ENCODE assay signal across 10 cellular contexts in genomic region chr2:233990261-233990798, GRCh38.
A peak's percentile ranks its signal among the peaks of the same experiment; 100 is the strongest.
DNase-seq lines count a peak whose midpoint lies in the region; ATAC-seq and TF ChIP-seq lines count a peak whose summit lies in the region.
"Had no signal": no experiment of that assay in that cellular context is flagged by ENCODE, and none has a peak within 500 bp of the region (broad histone marks: within the 10 kb centered on the region; RNA-seq: fewer than 3 reads in every experiment).

No MANE protein-coding gene starts in this region.

- H3K4me3 Mint-ChIP-seq in CD8-positive, alpha-beta memory T cell: peak overlapping the region; percentile 10 to 67 (median 62)
- peak overlapping the region; percentile 25 for H3K4me3 Mint-ChIP-seq in activated CD4-positive, alpha-beta T cell treated with anti-CD3 and anti-CD28 coated beads, Interleukin-2, amount 10 ng/mL, durations not matched to agents 24 days and 14 days
- H3K4me3 Mint-ChIP-seq: dendritic cell treated with granulocyte-macrophage colony-stimulating factor and Interleukin-4, amounts not matched to agents 40 ng/mL and 50 ng/mL, for 4 days; type B pancreatic cell had no signal

- intact Hi-C loops in activated CD4-positive, alpha-beta T cell treated with anti-CD3 and anti-CD28 coated beads, Interleukin-2, amount 10 ng/mL, durations not matched to agents 24 days and 14 days (cut with micrococcal nuclease): loop anchor here (2.0 to 5.0 kb wide), 2 partner anchors 42 to 302 kb away; no protein-coding TSS in a partner anchor

- TF ChIP-seq CTCF in liver (IDR thresholded peaks at IDR 0.05; ENCODE audit: low read depth, low read length, missing input control): no peak
- TF ChIP-seq CTCF in smooth muscle cell (IDR thresholded peaks at IDR 0.05; ENCODE audit: borderline replicate concordance, insufficient read depth, poor library complexity, severe bottlenecking): no peak

- no peaks in the 10 kb centered on the region for H3K27me3 Mint-ChIP-seq in CD8-positive, alpha-beta memory T cell
- peaks cover 18% of the 10 kb centered on the region for H3K27me3 Mint-ChIP-seq in activated CD4-positive, alpha-beta T cell treated with anti-CD3 and anti-CD28 coated beads, Interleukin-2, amount 10 ng/mL, durations not matched to agents 24 days and 14 days

- peak overlapping the region; percentile 61 to 95 (median 83) for H3K27ac Mint-ChIP-seq in CD8-positive, alpha-beta memory T cell
- H3K27ac Mint-ChIP-seq in activated CD4-positive, alpha-beta T cell treated with anti-CD3 and anti-CD28 coated beads, Interleukin-2, amount 10 ng/mL, durations not matched to agents 24 days and 14 days: peak overlapping the region; percentile 27
- H3K27ac Mint-ChIP-seq: dendritic cell treated with granulocyte-macrophage colony-stimulating factor and Interleukin-4, amounts not matched to agents 40 ng/mL and 50 ng/mL, for 4 days; type B pancreatic cell had no signal

- POLR2A ChIA-PET in CD8-positive, alpha-beta memory T cell (lab: Charles Lee): interaction anchor here (0.6 to 1.1 kb wide), 3 partner anchors 147 to 304 kb away, joined by 3 to 7 read pairs (median 7); no protein-coding TSS in a partner anchor

- no peaks in the 10 kb centered on the region for H3F3A ChIP-seq in smooth muscle cell (ENCODE audit: low read depth)

- ATAC-seq in HG02840 (IDR thresholded peaks at IDR 0.05; ENCODE audit: low FRiP score, unreplicated experiment) (peak; percentile 70), GM18519 (IDR thresholded peaks at IDR 0.05; ENCODE audit: low FRiP score, unreplicated experiment) (no peak), HG03520 (IDR thresholded peaks at IDR 0.05; ENCODE audit: unreplicated experiment) (no peak)

- H3K4me3 ChIP-seq in CD8-positive, alpha-beta memory T cell (ENCODE audit: low read length): peak overlapping the region; percentile 29
- H3K4me3 ChIP-seq in liver (ENCODE audit: low read depth in 1 of 3, low read length in 3 of 3) (no peak overlapping the region), smooth muscle cell (no peak overlapping the region)

- H2AFZ ChIP-seq in smooth muscle cell (ENCODE audit: low read depth): no peak overlapping the region

- H3K9me3 Mint-ChIP-seq in CD8-positive, alpha-beta memory T cell: peaks cover 19 to 35% (median 25%) of the 10 kb centered on the region in 5 donors
- peaks cover 13% of the 10 kb centered on the region for H3K9me3 Mint-ChIP-seq in activated CD4-positive, alpha-beta T cell treated with anti-CD3 and anti-CD28 coated beads, Interleukin-2, amount 10 ng/mL, durations not matched to agents 24 days and 14 days
- H3K9me3 Mint-ChIP-seq: dendritic cell treated with granulocyte-macrophage colony-stimulating factor and Interleukin-4, amounts not matched to agents 40 ng/mL and 50 ng/mL, for 4 days; type B pancreatic cell had no signal

- peaks cover 16% of the 10 kb centered on the region for H3K9me3 ChIP-seq in CD8-positive, alpha-beta memory T cell (ENCODE audit: low read length)
- no peaks in the 10 kb centered on the region for H3K9me3 ChIP-seq in liver (ENCODE audit: control insufficient read depth in 4 of 4, low read length in 3 of 4)
- no peaks in the 10 kb centered on the region for H3K9me3 ChIP-seq in smooth muscle cell (replicated peaks; ENCODE audit: low read depth)

- CTCF ChIA-PET in CD8-positive, alpha-beta memory T cell (lab: Charles Lee): interaction anchor here (1.0 to 1.8 kb wide), 5 partner anchors 8 to 300 kb away, joined by 3 to 9 read pairs (median 4); no protein-coding TSS in a partner anchor

- H3K4me1 Mint-ChIP-seq in CD8-positive, alpha-beta memory T cell: peaks cover 70 to 72% (median 72%) of the 10 kb centered on the region in 3 donors
- H3K4me1 Mint-ChIP-seq in activated CD4-positive, alpha-beta T cell treated with anti-CD3 and anti-CD28 coated beads, Interleukin-2, amount 10 ng/mL, durations not matched to agents 24 days and 14 days: peaks cover 39% of the 10 kb centered on the region

- peak; percentile 52 to 86 (median 80) for DNase-seq in CD8-positive, alpha-beta memory T cell
- DNase-seq in activated CD4-positive, alpha-beta T cell treated with anti-CD3 and anti-CD28 coated beads, Interleukin-2, amount 10 ng/mL, durations not matched to agents 24 days and 14 days: peak; percentile 91
- no peak for DNase-seq in smooth muscle cell (lab: John Stamatoyannopoulos, UW; ENCODE audit: unreplicated experiment)
- no peak for DNase-seq in hypothalamus (lab: John Stamatoyannopoulos, UW)

- H3K9ac ChIP-seq in liver (ENCODE audit: low read depth in 1 of 2, low read length in 2 of 2): peak overlapping the region in 1 of 2 donors; percentile 55
- no peak overlapping the region for H3K9ac ChIP-seq in smooth muscle cell (ENCODE audit: low read depth)

- H3K79me2 ChIP-seq in smooth muscle cell (ENCODE audit: low read depth): no peaks in the 10 kb centered on the region

- no peaks in the 10 kb centered on the region for H4K20me1 ChIP-seq in smooth muscle cell (ENCODE audit: low read depth)

- 57% methylated on average over 6 of the region's 6 CpGs for WGBS in liver
- 88% methylated on average over 6 of the region's 6 CpGs for whole genome bisulfite sequencing in smooth muscle cell (ENCODE audit: low lambda C conversion rate)

- no peak overlapping the region for H3K4me2 ChIP-seq in smooth muscle cell

- no peak overlapping the region for H3K27ac ChIP-seq in CD8-positive, alpha-beta memory T cell (ENCODE audit: low read depth, low read length)
- H3K27ac ChIP-seq in liver (ENCODE audit: low read depth in 1 of 2, low read length in 2 of 2) (peak overlapping the region in 1 of 2 donors; percentile 20), smooth muscle cell (ENCODE audit: low read depth) (no peak overlapping the region)

- H3K4me1 ChIP-seq in CD8-positive, alpha-beta memory T cell (ENCODE audit: insufficient read depth, low read length): peaks cover 39% of the 10 kb centered on the region
- peaks cover 2 to 26% (median 16%) of the 10 kb centered on the region in 4 donors for H3K4me1 ChIP-seq in liver (ENCODE audit: control insufficient read depth in 4 of 4, insufficient read depth in 4 of 4, low read length in 3 of 4)
- no peaks in the 10 kb centered on the region for H3K4me1 ChIP-seq in smooth muscle cell (ENCODE audit: low read depth)

- H3K27me3 ChIP-seq in CD8-positive, alpha-beta memory T cell (ENCODE audit: insufficient read depth, low read length, poor library complexity, severe bottlenecking): no peaks in the 10 kb centered on the region
- no peaks in the 10 kb centered on the region for H3K27me3 ChIP-seq in liver (ENCODE audit: control insufficient read depth in 4 of 4, insufficient read depth in 4 of 4, low read length in 3 of 4)
- peaks cover 10% of the 10 kb centered on the region for H3K27me3 ChIP-seq in smooth muscle cell (ENCODE audit: low read depth)

- H3K36me3 Mint-ChIP-seq in CD8-positive, alpha-beta memory T cell: peaks cover 8 to 43% (median 18%) of the 10 kb centered on the region in 3 donors
- peaks cover 5% of the 10 kb centered on the region for H3K36me3 Mint-ChIP-seq in activated CD4-positive, alpha-beta T cell treated with anti-CD3 and anti-CD28 coated beads, Interleukin-2, amount 10 ng/mL, durations not matched to agents 24 days and 14 days (ENCODE audit: low read depth)
- H3K36me3 Mint-ChIP-seq: type B pancreatic cell had no signal

- no peak for TF ChIP-seq RAD21 in liver (IDR thresholded peaks at IDR 0.05)

- no peaks in the 10 kb centered on the region for H3K36me3 ChIP-seq in CD8-positive, alpha-beta memory T cell (ENCODE audit: insufficient read depth, low read length)
- H3K36me3 ChIP-seq in liver (ENCODE audit: control insufficient read depth in 4 of 4, insufficient read depth in 3 of 4, low read depth in 1 of 4, low read length in 3 of 4) (peaks cover 2 to 18% (median 12%) of the 10 kb centered on the region in 4 donors), smooth muscle cell (ENCODE audit: low read depth) (no peaks in the 10 kb centered on the region)

TF ChIP-seq in liver, 16 proteins besides CTCF, POLR2A, EP300 and RAD21 (continues in another document):
- TF ChIP-seq, protein P1, sequence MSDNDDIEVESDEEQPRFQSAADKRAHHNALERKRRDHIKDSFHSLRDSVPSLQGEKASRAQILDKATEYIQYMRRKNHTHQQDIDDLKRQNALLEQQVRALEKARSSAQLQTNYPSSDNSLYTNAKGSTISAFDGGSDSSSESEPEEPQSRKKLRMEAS (IDR thresholded peaks at IDR 0.05): no peak
- TF ChIP-seq SP1 (IDR thresholded peaks at IDR 0.05) (peak; percentile 39), RXRA (IDR thresholded peaks at IDR 0.05) (peak in 1 of 2 donors; percentile 10), YY1 (IDR thresholded peaks at IDR 0.05) (no peak), HNF4A (conservative IDR thresholded peaks at IDR 0.05) (peak; percentile 50 to 64), ATF3 (IDR thresholded peaks at IDR 0.05) (no peak), EGR1 (IDR thresholded peaks at IDR 0.05; ENCODE audit: low read depth in 2 of 2) (no peak), GABPA (IDR thresholded peaks at IDR 0.05 in 1 of 2, conservative IDR thresholded peaks at IDR 0.05 in 1 of 2) (no peak), FOXA2 (IDR thresholded peaks at IDR 0.05) (no peak), NR2F2 (IDR thresholded peaks at IDR 0.05) (no peak), TAF1 (conservative IDR thresholded peaks at IDR 0.05) (no peak), HNF4G (IDR thresholded peaks at IDR 0.05) (no peak), JUND (IDR thresholded peaks at IDR 0.05) (no peak), FOXA1 (IDR thresholded peaks at IDR 0.05) (no peak)
- TF ChIP-seq, protein P2, sequence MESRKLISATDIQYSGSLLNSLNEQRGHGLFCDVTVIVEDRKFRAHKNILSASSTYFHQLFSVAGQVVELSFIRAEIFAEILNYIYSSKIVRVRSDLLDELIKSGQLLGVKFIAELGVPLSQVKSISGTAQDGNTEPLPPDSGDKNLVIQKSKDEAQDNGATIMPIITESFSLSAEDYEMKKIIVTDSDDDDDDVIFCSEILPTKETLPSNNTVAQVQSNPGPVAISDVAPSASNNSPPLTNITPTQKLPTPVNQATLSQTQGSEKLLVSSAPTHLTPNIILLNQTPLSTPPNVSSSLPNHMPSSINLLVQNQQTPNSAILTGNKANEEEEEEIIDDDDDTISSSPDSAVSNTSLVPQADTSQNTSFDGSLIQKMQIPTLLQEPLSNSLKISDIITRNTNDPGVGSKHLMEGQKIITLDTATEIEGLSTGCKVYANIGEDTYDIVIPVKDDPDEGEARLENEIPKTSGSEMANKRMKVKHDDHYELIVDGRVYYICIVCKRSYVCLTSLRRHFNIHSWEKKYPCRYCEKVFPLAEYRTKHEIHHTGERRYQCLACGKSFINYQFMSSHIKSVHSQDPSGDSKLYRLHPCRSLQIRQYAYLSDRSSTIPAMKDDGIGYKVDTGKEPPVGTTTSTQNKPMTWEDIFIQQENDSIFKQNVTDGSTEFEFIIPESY (IDR thresholded peaks at IDR 0.05): no peak

Comparison
In these comparisons a context has a peak if more than half of its experiments do, and no peak if none do; other contexts are left out.
1. DNase-seq: peak in CD8-positive, alpha-beta memory T cell (5 of 5) and activated CD4-positive, alpha-beta T cell treated with anti-CD3 and anti-CD28 coated beads, Interleukin-2, amount 10 ng/mL, durations not matched to agents 24 days and 14 days (single experiment); none in smooth muscle cell (single experiment) and hypothalamus (0 of 51).